14 cellular contexts compared by ENCODE assay signal in genomic region chr2:40348038-40348437, GRCh38.
"Had no signal": no experiment of that assay in that cellular context is flagged by ENCODE, and none has a peak within 500 bp of the region (broad histone marks: within the 10 kb centered on the region; RNA-seq: fewer than 3 reads in every experiment).

No MANE protein-coding gene starts in this region.

- H3K27me3 ChIP-seq: adrenal gland, body of pancreas, esophagus squamous epithelium, foreskin keratinocyte, suprapubic skin, upper lobe of left lung had no signal

- H3K9me3 ChIP-seq: adrenal gland, body of pancreas, esophagus squamous epithelium, suprapubic skin, upper lobe of left lung had no signal

- H3K27me3 Mint-ChIP-seq: activated naive CD4-positive, alpha-beta T cell treated with anti-CD3 and anti-CD28 coated beads, Interleukin-2, amount 10 ng/mL, durations not matched to agents 7 days and 5 days; naive thymus-derived CD8-positive, alpha-beta T cell had no signal

- ATAC-seq: activated CD4-positive, CD25-positive, alpha-beta regulatory T cell treated with anti-CD3 and anti-CD28 coated beads, Interleukin-2, amount 50 U/mL, for 24 hours; foreskin keratinocyte; naive thymus-derived CD8-positive, alpha-beta T cell had no signal

- H3K9me3 Mint-ChIP-seq: activated naive CD4-positive, alpha-beta T cell treated with anti-CD3 and anti-CD28 coated beads, Interleukin-2, amount 10 ng/mL, durations not matched to agents 7 days and 5 days; activated T-helper 2 cell treated with anti-CD3 and anti-CD28 coated beads, Interferon-gamma antibody, Interleukin-2, Interleukin-4, amounts not matched to agents 10 μg/mL and 5 μg/mL and 100 μg/mL, durations not matched to agents 14 hours and 24 hours and 36 hours; naive thymus-derived CD8-positive, alpha-beta T cell; T-helper 2 cell treated with Interferon-gamma antibody and Interleukin-4, amounts not matched to agents 5 μg/mL and 100 μg/mL, for 36 hours had no signal

- H3K27ac ChIP-seq: body of pancreas, foreskin keratinocyte, suprapubic skin, upper lobe of left lung had no signal

- H3K36me3 Mint-ChIP-seq: activated naive CD4-positive, alpha-beta T cell treated with anti-CD3 and anti-CD28 coated beads, Interleukin-2, amount 10 ng/mL, durations not matched to agents 7 days and 5 days; naive thymus-derived CD8-positive, alpha-beta T cell had no signal

- H3K4me1 ChIP-seq: adrenal gland, body of pancreas, suprapubic skin had no signal

- H3K4me3 ChIP-seq: adrenal gland, body of pancreas, esophagus squamous epithelium, suprapubic skin, upper lobe of left lung had no signal

- DNase-seq: activated naive CD4-positive, alpha-beta T cell treated with anti-CD3 and anti-CD28 coated beads, Interleukin-2, amount 10 ng/mL, durations not matched to agents 7 days and 5 days; adrenal gland; body of pancreas; esophagus squamous epithelium; midbrain; naive thymus-derived CD8-positive, alpha-beta T cell; right cardiac atrium; stimulated activated naive CD4-positive, alpha-beta T cell treated with Interleukin-2 at 50 U/mL for 16 hours; upper lobe of left lung had no signal

- H3K27ac Mint-ChIP-seq: activated naive CD4-positive, alpha-beta T cell treated with anti-CD3 and anti-CD28 coated beads, Interleukin-2, amount 10 ng/mL, durations not matched to agents 7 days and 5 days; activated T-helper 2 cell treated with anti-CD3 and anti-CD28 coated beads, Interferon-gamma antibody, Interleukin-2, Interleukin-4, amounts not matched to agents 10 μg/mL and 5 μg/mL and 100 μg/mL, durations not matched to agents 14 hours and 24 hours and 36 hours; naive thymus-derived CD8-positive, alpha-beta T cell; T-helper 2 cell treated with Interferon-gamma antibody and Interleukin-4, amounts not matched to agents 5 μg/mL and 100 μg/mL, for 36 hours had no signal

- H3K36me3 ChIP-seq: adrenal gland, esophagus squamous epithelium, suprapubic skin, upper lobe of left lung had no signal

- H3K4me3 Mint-ChIP-seq: activated naive CD4-positive, alpha-beta T cell treated with anti-CD3 and anti-CD28 coated beads, Interleukin-2, amount 10 ng/mL, durations not matched to agents 7 days and 5 days; naive thymus-derived CD8-positive, alpha-beta T cell; T-helper 2 cell treated with Interferon-gamma antibody and Interleukin-4, amounts not matched to agents 5 μg/mL and 100 μg/mL, for 36 hours had no signal

- H3K4me1 Mint-ChIP-seq: activated naive CD4-positive, alpha-beta T cell treated with anti-CD3 and anti-CD28 coated beads, Interleukin-2, amount 10 ng/mL, durations not matched to agents 7 days and 5 days; naive thymus-derived CD8-positive, alpha-beta T cell had no signal
